26 cellular contexts compared by ENCODE assay signal in the genomic region with DNA sequence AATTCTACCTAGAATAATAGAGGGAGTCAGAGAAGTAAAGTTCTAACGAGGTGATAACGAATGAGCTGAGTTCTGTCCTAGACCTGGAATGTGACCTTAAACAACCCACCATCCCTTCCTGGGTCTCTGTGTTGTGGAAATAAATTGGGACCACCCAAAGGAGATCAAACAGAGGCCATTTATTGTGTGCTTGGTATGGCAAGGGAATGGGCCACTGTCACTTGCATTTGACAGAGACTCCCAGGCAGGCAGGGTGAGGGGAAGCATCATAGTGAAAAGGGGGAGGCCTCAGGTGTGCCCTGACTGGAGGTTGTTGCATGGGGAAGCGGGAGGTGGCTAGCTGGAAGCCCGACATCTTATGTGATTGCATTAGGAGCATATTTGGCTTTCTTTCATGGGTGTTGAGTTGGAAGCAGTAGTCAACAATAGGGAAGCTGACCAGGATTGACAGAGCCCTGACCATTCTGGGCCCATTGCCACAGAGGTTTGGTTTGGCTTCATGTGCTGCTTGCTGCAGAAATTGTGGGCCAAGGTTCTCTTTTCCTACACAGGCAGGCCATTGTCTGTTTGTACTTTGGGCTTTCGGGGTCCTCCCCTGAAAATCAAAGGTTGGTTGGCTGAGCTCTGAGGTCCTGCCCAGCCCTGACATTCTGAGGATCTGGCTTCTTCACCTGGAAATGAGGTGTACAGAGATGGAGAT. TPM values are rescaled to one million over a fixed set of nuclear protein-coding genes. Genes with fewer than 3 reads are reported as not detected.
"Had no signal": no experiment of that assay in that cellular context is flagged by ENCODE, and none has a peak within 500 bp of the region (broad histone marks: within the 10 kb centered on the region; RNA-seq: fewer than 3 reads in every experiment).

No MANE protein-coding gene starts in this region.

- ATAC-seq: body of pancreas; left cardiac atrium; mucosa of descending colon; SK-N-SH treated with all-trans-retinoic acid at 6 μM for 48 hours; stimulated activated naive B cell treated with anti-CD40 and anti-IgM and Interleukin-4, amounts not matched to agents 10 μg/mL and 1 μg/mL and 100 μg/mL, for 72 hours had no signal

- FAIRE-seq: endometrium, frontal cortex had no signal

- H3K4me3 ChIP-seq: body of pancreas, cardiac muscle cell, mucosa of descending colon, upper lobe of left lung had no signal

- H3K9me3 ChIP-seq: body of pancreas, mucosa of descending colon had no signal

- DNase-seq: activated CD4-positive, alpha-beta T cell treated with anti-CD3 and anti-CD28 coated beads for 1 hour; activated CD4-positive, alpha-beta T cell treated with anti-CD3 and anti-CD28 coated beads, Interleukin-2, amount 50 U/mL, for 1 hour; activated naive CD8-positive, alpha-beta T cell treated with anti-CD3 and anti-CD28 coated beads for 36 hours; activated T-cell treated with anti-CD3 and anti-CD28 coated beads, Interleukin-2, amount 50 U/mL, for 1 hour; effector CD4-positive, alpha-beta T cell; left cardiac atrium; mesenchymal stem cell; mucosa of descending colon; naive B cell; stimulated activated CD4-positive, alpha-beta T cell treated with anti-CD3 and anti-CD28 coated beads, Interleukin-2, amount 100 ng/mL, for 48 hours; stimulated activated CD8-positive, alpha-beta memory T cell treated with anti-CD3 and anti-CD28 coated beads, Interleukin-4, amount 100 ng/mL, for 48 hours; stimulated activated naive B cell treated with anti-CD40 and anti-IgM and Interleukin-4, amounts not matched to agents 10 μg/mL and 1 μg/mL and 100 μg/mL, for 72 hours; upper lobe of left lung had no signal

- H3K27me3 ChIP-seq: body of pancreas, cardiac muscle cell, upper lobe of left lung had no signal

- H3K27ac ChIP-seq: body of pancreas, cardiac muscle cell, upper lobe of left lung, VCaP had no signal

- H3K4me1 ChIP-seq: upper lobe of left lung had no signal

- H3K36me3 ChIP-seq: cardiac muscle cell, upper lobe of left lung had no signal

RNA-seq across cellular contexts. Expression of a gene that starts 17.6 kb away (rescaled TPM):
- total RNA-seq: activated naive CD8-positive, alpha-beta T cell treated with anti-CD3 and anti-CD28 coated beads for 36 hours; body of pancreas; cardiac muscle cell; epithelial cell of proximal tubule; fibroblast of lung; left cardiac atrium; lower leg skin; mucosa of descending colon; omental fat pad; progenitor cell of endocrine pancreas; subcutaneous adipose tissue; T-helper 2 cell treated with Interferon-gamma antibody and Interleukin-4, amounts not matched to agents 100 ng/mL and 5 ng/mL, for 36 hours had no signal
- polyA plus RNA-seq: cardiac muscle cell, fibroblast of lung had no signal
